ENCODE assay signal across 16 cellular contexts in genomic region chr2:3354986-3355385, GRCh38.
"Had no signal": no experiment of that assay in that cellular context is flagged by ENCODE, and none has a peak within 500 bp of the region (broad histone marks: within the 10 kb centered on the region; RNA-seq: fewer than 3 reads in every experiment).

No MANE protein-coding gene starts in this region.

- H3K36me3 ChIP-seq: prostate gland had no signal

- ATAC-seq: activated naive CD4-positive, alpha-beta T cell treated with anti-CD3 and anti-CD28 coated beads, Interleukin-2, amount 50 U/mL, for 72 hours; left ventricle myocardium superior; naive thymus-derived CD8-positive, alpha-beta T cell; WTC11 had no signal

- H3K4me2 ChIP-seq: hepatocyte had no signal

- H3K4me1 ChIP-seq: prostate gland, testis had no signal

- H3K27me3 ChIP-seq: hepatocyte, testis had no signal

- DNase-seq: activated T-cell treated with anti-CD3 and anti-CD28 coated beads, Interleukin-2, amount 50 U/mL, for 1 hour; aorta; erythroblast; foreskin melanocyte; immature natural killer cell; left ventricle myocardium superior; mammary epithelial cell; naive thymus-derived CD8-positive, alpha-beta T cell; stimulated activated CD4-positive, alpha-beta T cell treated with anti-CD3 and anti-CD28 coated beads, Interleukin-2, amount 100 ng/mL, for 48 hours; stimulated activated naive CD4-positive, alpha-beta T cell; T-helper 9 cell; testis had no signal

- H3K27ac ChIP-seq: hepatocyte, prostate gland, testis had no signal

- H2AFZ ChIP-seq: hepatocyte had no signal

- H3K9me3 ChIP-seq: prostate gland, testis had no signal

- H3K4me3 ChIP-seq: hepatocyte, prostate gland, testis had no signal
